In genomic region chr1:86692636-86693035, GRCh38 we compare ENCODE assay signal across 1 cellular context.
TF ChIP-seq lines count a peak whose summit lies in the region.

No MANE protein-coding gene starts in this region.

TF ChIP-seq in HepG2, 621 proteins besides CTCF, POLR2A, EP300 and RAD21:
- TF ChIP-seq, protein P1, sequence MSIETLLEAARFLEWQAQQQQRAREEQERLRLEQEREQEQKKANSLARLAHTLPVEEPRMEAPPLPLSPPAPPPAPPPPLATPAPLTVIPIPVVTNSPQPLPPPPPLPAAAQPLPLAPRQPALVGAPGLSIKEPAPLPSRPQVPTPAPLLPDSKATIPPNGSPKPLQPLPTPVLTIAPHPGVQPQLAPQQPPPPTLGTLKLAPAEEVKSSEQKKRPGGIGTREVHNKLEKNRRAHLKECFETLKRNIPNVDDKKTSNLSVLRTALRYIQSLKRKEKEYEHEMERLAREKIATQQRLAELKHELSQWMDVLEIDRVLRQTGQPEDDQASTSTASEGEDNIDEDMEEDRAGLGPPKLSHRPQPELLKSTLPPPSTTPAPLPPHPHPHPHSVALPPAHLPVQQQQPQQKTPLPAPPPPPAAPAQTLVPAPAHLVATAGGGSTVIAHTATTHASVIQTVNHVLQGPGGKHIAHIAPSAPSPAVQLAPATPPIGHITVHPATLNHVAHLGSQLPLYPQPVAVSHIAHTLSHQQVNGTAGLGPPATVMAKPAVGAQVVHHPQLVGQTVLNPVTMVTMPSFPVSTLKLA (IDR thresholded peaks at IDR 0.05), result 0 out of 2 replicates have a peak, but pooled peaks have one; percentile 6
- TF ChIP-seq, protein P2, sequence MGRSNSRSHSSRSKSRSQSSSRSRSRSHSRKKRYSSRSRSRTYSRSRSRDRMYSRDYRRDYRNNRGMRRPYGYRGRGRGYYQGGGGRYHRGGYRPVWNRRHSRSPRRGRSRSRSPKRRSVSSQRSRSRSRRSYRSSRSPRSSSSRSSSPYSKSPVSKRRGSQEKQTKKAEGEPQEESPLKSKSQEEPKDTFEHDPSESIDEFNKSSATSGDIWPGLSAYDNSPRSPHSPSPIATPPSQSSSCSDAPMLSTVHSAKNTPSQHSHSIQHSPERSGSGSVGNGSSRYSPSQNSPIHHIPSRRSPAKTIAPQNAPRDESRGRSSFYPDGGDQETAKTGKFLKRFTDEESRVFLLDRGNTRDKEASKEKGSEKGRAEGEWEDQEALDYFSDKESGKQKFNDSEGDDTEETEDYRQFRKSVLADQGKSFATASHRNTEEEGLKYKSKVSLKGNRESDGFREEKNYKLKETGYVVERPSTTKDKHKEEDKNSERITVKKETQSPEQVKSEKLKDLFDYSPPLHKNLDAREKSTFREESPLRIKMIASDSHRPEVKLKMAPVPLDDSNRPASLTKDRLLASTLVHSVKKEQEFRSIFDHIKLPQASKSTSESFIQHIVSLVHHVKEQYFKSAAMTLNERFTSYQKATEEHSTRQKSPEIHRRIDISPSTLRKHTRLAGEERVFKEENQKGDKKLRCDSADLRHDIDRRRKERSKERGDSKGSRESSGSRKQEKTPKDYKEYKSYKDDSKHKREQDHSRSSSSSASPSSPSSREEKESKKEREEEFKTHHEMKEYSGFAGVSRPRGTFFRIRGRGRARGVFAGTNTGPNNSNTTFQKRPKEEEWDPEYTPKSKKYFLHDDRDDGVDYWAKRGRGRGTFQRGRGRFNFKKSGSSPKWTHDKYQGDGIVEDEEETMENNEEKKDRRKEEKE (IDR thresholded peaks at IDR 0.05), result no peak
